In genomic region chr13:48555441-48555840, GRCh38 we compare ENCODE assay signal across 19 cellular contexts. TPM values are rescaled to one million over a fixed set of nuclear protein-coding genes. Genes with fewer than 3 reads are reported as not detected.
A peak's percentile ranks its signal among the peaks of the same experiment; 100 is the strongest.
DNase-seq lines count a peak whose midpoint lies in the region; ATAC-seq, FAIRE-seq and TF ChIP-seq lines count a peak whose summit lies in the region.
"Had no signal": no experiment of that assay in that cellular context is flagged by ENCODE, and none has a peak within 500 bp of the region (broad histone marks: within the 10 kb centered on the region; RNA-seq: fewer than 3 reads in every experiment).

No MANE protein-coding gene starts in this region.

- H3K9me3 ChIP-seq in hepatocyte (ENCODE audit: low read depth) (peaks cover 7% of the 10 kb centered on the region), small intestine (ENCODE audit: control insufficient read depth, low read depth) (peaks cover 4% of the 10 kb centered on the region)

- ATAC-seq in HG02623 (IDR thresholded peaks at IDR 0.05; ENCODE audit: unreplicated experiment): no peak
- ATAC-seq: A549 had no signal

- TF ChIP-seq CTCF in hepatocyte (IDR thresholded peaks at IDR 0.05; ENCODE audit: poor library complexity): no peak

- DNase-seq in RCC 7860 (ENCODE audit: low spot score) (no peak), hepatocyte (ENCODE audit: low spot score) (no peak), small intestine (no peak), caudate nucleus (lab: John Stamatoyannopoulos, UW) (no peak), OCI-M2 (lab: John Stamatoyannopoulos, UW; ENCODE audit: unreplicated experiment) (no peak)
- DNase-seq: AML-193; Caco-2; CD4-positive, alpha-beta T cell; GDM1; H9; KG1 had no signal

- H3K4me3 ChIP-seq in hepatocyte (peak overlapping the region; percentile 12), small intestine (ENCODE audit: low read depth in 1 of 2, low read length in 2 of 2) (no peak overlapping the region)
- H3K4me3 ChIP-seq: A549 had no signal

- H3K79me2 ChIP-seq in hepatocyte: no peaks in the 10 kb centered on the region

- no peak overlapping the region for H3K4me2 ChIP-seq in hepatocyte
- H3K4me2 ChIP-seq: A549 had no signal

- no peaks in the 10 kb centered on the region for H3K36me3 ChIP-seq in hepatocyte (replicated peaks; ENCODE audit: insufficient read depth, low read depth)
- no peaks in the 10 kb centered on the region for H3K36me3 ChIP-seq in small intestine (ENCODE audit: control insufficient read depth in 2 of 2, insufficient read depth in 2 of 2, low read length in 2 of 2)

- peak; percentile 70 for FAIRE-seq in RCC 7860 (lab: Jason Lieb, UNC)
- FAIRE-seq in colon (lab: Jason Lieb, UNC): peak; percentile 89
- peak; percentile 75 for FAIRE-seq in small intestine (lab: Jason Lieb, UNC)
- FAIRE-seq: A549, D721Med, GM18507, H1, HTR-8/SVneo had no signal

- H3K9me2 ChIP-seq in hepatocyte (replicated peaks; ENCODE audit: insufficient read depth): no peaks in the 10 kb centered on the region

- H3K27ac ChIP-seq in hepatocyte (no peak overlapping the region), small intestine (ENCODE audit: low read depth in 1 of 2, low read length in 1 of 2) (no peak overlapping the region), caudate nucleus (ENCODE audit: low read depth, low read length) (no peak overlapping the region)
- H3K27ac ChIP-seq: A549, C4-2B had no signal

- no peaks in the 10 kb centered on the region for H3K27me3 ChIP-seq in hepatocyte
- no peaks in the 10 kb centered on the region for H3K27me3 ChIP-seq in small intestine (ENCODE audit: control insufficient read depth in 2 of 2, insufficient read depth in 2 of 2, low read length in 2 of 2)

- H3K4me1 ChIP-seq in hepatocyte (ENCODE audit: insufficient read depth) (no peaks in the 10 kb centered on the region), small intestine (ENCODE audit: control insufficient read depth in 2 of 2, insufficient read depth in 1 of 2, low read depth in 1 of 2, low read length in 1 of 2) (no peaks in the 10 kb centered on the region)
- H3K4me1 ChIP-seq: A549, Caco-2 had no signal

- H2AFZ ChIP-seq in hepatocyte: no peak overlapping the region

- H4K20me1 ChIP-seq in hepatocyte (ENCODE audit: insufficient read depth, poor library complexity, severe bottlenecking): no peaks in the 10 kb centered on the region

RNA-seq across cellular contexts. Expression of gene RCBTB2, which starts 22.6 kb away (rescaled TPM):
- total RNA-seq in hepatocyte: 12.2 TPM in 2 replicates
- polyA plus RNA-seq in hepatocyte (8.0 and 8.8 TPM in 2 replicates), small intestine (1 to 10 TPM; 3.1 to 7.6 (median 4.8) TPM)
